9 cellular contexts compared by ENCODE assay signal in the genomic region with DNA sequence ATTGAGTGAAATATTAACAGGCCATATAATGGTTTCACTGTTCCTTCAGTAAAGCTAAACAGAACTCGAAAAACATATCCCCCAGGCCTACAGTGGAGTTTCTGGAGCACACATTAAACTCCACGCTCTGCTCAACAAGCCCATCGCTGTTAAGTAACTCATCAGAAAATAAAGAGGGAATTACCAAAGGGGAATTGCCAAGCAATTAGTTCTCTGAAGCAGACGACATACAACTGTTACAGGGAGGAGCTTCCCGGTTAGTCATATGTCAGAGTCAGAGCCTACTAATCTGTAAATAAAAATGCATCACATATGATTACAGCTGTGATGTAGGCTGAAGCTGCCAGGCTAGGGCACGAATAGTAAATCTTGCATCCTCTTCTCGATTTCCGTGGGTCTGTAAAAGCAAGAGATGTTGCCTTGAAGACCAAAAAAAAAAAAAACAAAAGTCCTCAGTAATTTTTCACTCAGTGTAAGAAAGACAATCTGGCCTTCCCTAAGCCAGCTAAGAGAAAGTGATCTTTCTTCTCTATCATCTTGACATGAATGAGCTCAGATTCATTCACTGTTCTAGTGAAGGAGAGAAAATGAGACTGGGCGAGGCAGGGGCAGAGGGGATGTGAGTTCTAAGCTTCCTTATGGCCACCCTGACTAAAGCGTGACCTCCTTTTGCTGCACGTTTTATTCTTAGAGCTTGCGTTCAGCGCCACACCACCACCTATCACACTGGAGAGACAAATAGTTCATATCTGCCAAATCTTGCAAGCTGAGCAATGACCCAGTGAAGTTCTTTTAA. TPM values are rescaled to one million over a fixed set of nuclear protein-coding genes. Genes with fewer than 3 reads are reported as not detected.
A peak's percentile ranks its signal among the peaks of the same experiment; 100 is the strongest.
DNase-seq lines count a peak whose midpoint lies in the region; ATAC-seq and TF ChIP-seq lines count a peak whose summit lies in the region.
"Had no signal": no experiment of that assay in that cellular context is flagged by ENCODE, and none has a peak within 500 bp of the region (broad histone marks: within the 10 kb centered on the region; RNA-seq: fewer than 3 reads in every experiment).

No MANE protein-coding gene starts in this region.

- ATAC-seq in activated CD4-positive, alpha-beta T cell treated with anti-CD3 and anti-CD28 coated beads for 36 hours, result peak; percentile 85
- no peak for ATAC-seq in activated naive CD4-positive, alpha-beta T cell treated with anti-CD3 and anti-CD28 coated beads, Interleukin-2, amount 50 U/mL, for 72 hours
- no peak for ATAC-seq in GM21529 (IDR thresholded peaks at IDR 0.05; ENCODE audit: unreplicated experiment)

- TF ChIP-seq EP300 in stomach (IDR thresholded peaks at IDR 0.05), result no peak

- no peak for DNase-seq in activated CD4-positive, alpha-beta T cell treated with anti-CD3 and anti-CD28 coated beads for 36 hours
- no peak for DNase-seq in activated CD4-positive, alpha-beta T cell treated with anti-CD3 and anti-CD28 coated beads for 4 hours
- no peak for DNase-seq in breast epithelium (ENCODE audit: low spot score in 2 of 2)
- DNase-seq in iris pigment epithelial cell (ENCODE audit: low read depth), result peak; percentile 80
- DNase-seq in stomach, result no peak
- no peak for DNase-seq in activated naive CD4-positive, alpha-beta T cell treated with anti-CD3 and anti-CD28 coated beads, Interleukin-2, amount 50 U/mL, for 72 hours (ENCODE audit: low spot score in 2 of 2)
- no peak for DNase-seq in posterior cingulate gyrus
- DNase-seq: NCI-H2227 treated with DMSO at 0.1 percent for 48 hours had no signal

- H3K27ac Mint-ChIP-seq in activated CD4-positive, alpha-beta T cell treated with anti-CD3 and anti-CD28 coated beads for 36 hours, result no peak overlapping the region
- H3K27ac Mint-ChIP-seq in activated naive CD4-positive, alpha-beta T cell treated with anti-CD3 and anti-CD28 coated beads, Interleukin-2, amount 50 U/mL, for 72 hours, result no peak overlapping the region

- no peak for TF ChIP-seq POLR2A in breast epithelium (IDR thresholded peaks at IDR 0.05)
- no peak for TF ChIP-seq POLR2A in stomach (IDR thresholded peaks at IDR 0.05)

- no peak for TF ChIP-seq CTCF in breast epithelium (IDR thresholded peaks at IDR 0.05)
- no peak for TF ChIP-seq CTCF in stomach (IDR thresholded peaks at IDR 0.05)

- H3K9me3 Mint-ChIP-seq in activated CD4-positive, alpha-beta T cell treated with anti-CD3 and anti-CD28 coated beads for 36 hours (ENCODE audit: low read depth), result no peaks in the 10 kb centered on the region
- H3K9me3 Mint-ChIP-seq in activated naive CD4-positive, alpha-beta T cell treated with anti-CD3 and anti-CD28 coated beads, Interleukin-2, amount 50 U/mL, for 72 hours, result no peaks in the 10 kb centered on the region

- H3K27ac ChIP-seq in breast epithelium (peak overlapping the region; percentile 4 to 34), stomach (peak overlapping the region; percentile 49 to 77 (median 66))

- H3K4me1 ChIP-seq in breast epithelium, result peaks cover 0 to 2% of the 10 kb centered on the region in 2 donors
- H3K4me1 ChIP-seq in stomach, result peaks cover 40 to 97% (median 70%) of the 10 kb centered on the region in 4 donors

- H3K9me3 ChIP-seq in breast epithelium, result no peaks in the 10 kb centered on the region
- H3K9me3 ChIP-seq in stomach, result no peaks in the 10 kb centered on the region

- H3K27me3 ChIP-seq in breast epithelium (no peaks in the 10 kb centered on the region), stomach (no peaks in the 10 kb centered on the region)

- no peak overlapping the region for H3K4me3 ChIP-seq in breast epithelium
- H3K4me3 ChIP-seq in stomach, result no peak overlapping the region

- H3K4me3 Mint-ChIP-seq in activated CD4-positive, alpha-beta T cell treated with anti-CD3 and anti-CD28 coated beads for 36 hours, result no peak overlapping the region

- POLR2A ChIA-PET in activated CD4-positive, alpha-beta T cell treated with anti-CD3 and anti-CD28 coated beads for 36 hours (lab: Charles Lee), result interaction anchor here (0.7 to 1.7 kb wide), 3 partner anchors 10 to 15 kb away, joined by 3 to 7 read pairs (median 4); no protein-coding TSS in a partner anchor

- peaks cover 65% of the 10 kb centered on the region for H3K4me1 Mint-ChIP-seq in activated CD4-positive, alpha-beta T cell treated with anti-CD3 and anti-CD28 coated beads for 36 hours

- H3K27me3 Mint-ChIP-seq in activated CD4-positive, alpha-beta T cell treated with anti-CD3 and anti-CD28 coated beads for 36 hours, result no peaks in the 10 kb centered on the region

- CTCF ChIA-PET in activated CD4-positive, alpha-beta T cell treated with anti-CD3 and anti-CD28 coated beads for 36 hours (lab: Charles Lee), result interaction anchor here (1.0 to 2.9 kb wide), 6 partner anchors 11 to 267 kb away, joined by 3 to 12 read pairs (median 5); a partner anchor contains a TSS

- intact Hi-C loops in activated CD4-positive, alpha-beta T cell treated with anti-CD3 and anti-CD28 coated beads for 36 hours (cut with DNase I, micrococcal nuclease), result no loop called here
- intact Hi-C loops in breast epithelium (cut with DNase I; ENCODE audit: low total_unique reads), result no loop called here
- intact Hi-C loops in stomach (cut with DNase I; ENCODE audit: low total_unique reads), result no loop called here
- intact Hi-C loops in posterior cingulate gyrus (cut with DNase I), result no loop called here

- WGBS in stomach, 5 donors, result 20 to 37% (median 28%) methylated on average over 13 of the region's 13 CpGs

- H3K36me3 ChIP-seq in breast epithelium (no peaks in the 10 kb centered on the region), stomach (peaks cover 0 to 13% (median 4%) of the 10 kb centered on the region in 4 donors)

- peaks cover 44% of the 10 kb centered on the region for H3K36me3 Mint-ChIP-seq in activated CD4-positive, alpha-beta T cell treated with anti-CD3 and anti-CD28 coated beads for 36 hours (ENCODE audit: low read depth)
- H3K36me3 Mint-ChIP-seq in activated naive CD4-positive, alpha-beta T cell treated with anti-CD3 and anti-CD28 coated beads, Interleukin-2, amount 50 U/mL, for 72 hours, result peaks cover 12 to 15% of the 10 kb centered on the region in 2 donors

RNA-seq across cellular contexts. Expression of a gene that starts 13.8 kb away (rescaled TPM):
- 10 to 100 TPM; 19.8 to 22.8 TPM for total RNA-seq in activated CD4-positive, alpha-beta T cell treated with anti-CD3 and anti-CD28 coated beads for 36 hours
- 10 to 100 TPM; 26.7 to 63.2 (median 37.4) TPM for total RNA-seq in breast epithelium
- total RNA-seq in stomach, result 100 to 1,000 TPM in 1 of 5 donors, 10 to 100 TPM in 4; 32.4 to 106 (median 64.6) TPM
- polyA plus RNA-seq in stomach, result 1 to 10 TPM; 5.2 to 8.7 (median 7.6) TPM
- 10 to 100 TPM; 21.6 to 25.4 TPM for total RNA-seq in activated naive CD4-positive, alpha-beta T cell treated with anti-CD3 and anti-CD28 coated beads, Interleukin-2, amount 50 U/mL, for 72 hours
